18 cellular contexts compared by ENCODE assay signal in the genomic region with DNA sequence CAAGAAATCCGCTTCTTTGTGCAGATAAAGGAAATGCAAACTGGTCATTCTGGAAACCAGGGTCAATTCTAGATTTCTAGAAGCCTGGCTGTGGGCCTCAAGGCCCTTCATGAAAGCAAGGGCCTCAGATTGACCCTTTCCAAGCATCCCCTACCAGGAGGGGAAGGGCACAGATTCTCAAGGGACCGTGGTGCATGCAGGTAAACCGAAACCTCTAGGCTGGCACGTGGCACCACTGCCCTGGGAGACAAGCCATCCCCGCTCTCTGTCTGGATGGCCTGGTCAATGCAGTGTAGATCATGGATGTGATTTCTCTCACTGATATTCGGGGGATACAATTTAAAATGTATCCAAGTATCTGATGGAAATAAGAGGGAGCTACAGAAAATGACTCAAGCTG.
A peak's percentile ranks its signal among the peaks of the same experiment; 100 is the strongest.
DNase-seq lines count a peak whose midpoint lies in the region; ATAC-seq and TF ChIP-seq lines count a peak whose summit lies in the region.
"Had no signal": no experiment of that assay in that cellular context is flagged by ENCODE, and none has a peak within 500 bp of the region (broad histone marks: within the 10 kb centered on the region; RNA-seq: fewer than 3 reads in every experiment).

No MANE protein-coding gene starts in this region.

- H3K79me1 ChIP-seq in trophoblast cell (ENCODE audit: low read length), result peaks cover 7% of the 10 kb centered on the region

- no peak overlapping the region for H4K12ac ChIP-seq in trophoblast cell (ENCODE audit: low read depth, low read length)

- H2BK12ac ChIP-seq in trophoblast cell (ENCODE audit: low read length), result no peak overlapping the region

- H4K8ac ChIP-seq in trophoblast cell (ENCODE audit: low read depth, low read length), result no peak overlapping the region

- H3K9me3 ChIP-seq in BLaER1 treated with 17β-estradiol and CSF1 and Interleukin-3, amounts not matched to agents 10 nM and 100 nM (replicated peaks in 1 of 11), result no peaks in the 10 kb centered on the region
- H3K9me3 ChIP-seq in SK-N-MC (ENCODE audit: low read depth, low read length), result no peaks in the 10 kb centered on the region
- no peaks in the 10 kb centered on the region for H3K9me3 ChIP-seq in liver (ENCODE audit: control insufficient read depth in 4 of 4, low read length in 3 of 4)
- peaks cover 2% of the 10 kb centered on the region for H3K9me3 ChIP-seq in trophoblast cell (ENCODE audit: insufficient read depth, low read depth, low read length)
- H3K9me3 ChIP-seq: SJCRH30 had no signal

- H3K4me3 ChIP-seq in BLaER1 treated with 17β-estradiol and CSF1 and Interleukin-3, amounts not matched to agents 10 nM and 100 nM, result no peak overlapping the region
- no peak overlapping the region for H3K4me3 ChIP-seq in SK-N-MC
- no peak overlapping the region for H3K4me3 ChIP-seq in liver (ENCODE audit: low read depth in 1 of 3, low read length in 3 of 3)
- H3K4me3 ChIP-seq in trophoblast cell (ENCODE audit: low read depth, low read length), result no peak overlapping the region
- H3K4me3 ChIP-seq: GM12878, GM23338, SJCRH30 had no signal

- no peak for ATAC-seq in left ventricle myocardium superior
- ATAC-seq in GM21529 (IDR thresholded peaks at IDR 0.05; ENCODE audit: unreplicated experiment), result no peak
- ATAC-seq: GM12878, GM23338 had no signal

- H4K20me1 ChIP-seq in BLaER1 treated with 17β-estradiol and CSF1 and Interleukin-3, amounts not matched to agents 10 nM and 100 nM, result no peaks in the 10 kb centered on the region

- no peaks in the 10 kb centered on the region for H3K36me3 ChIP-seq in BLaER1 treated with 17β-estradiol and CSF1 and Interleukin-3, amounts not matched to agents 10 nM and 100 nM
- no peaks in the 10 kb centered on the region for H3K36me3 ChIP-seq in SK-N-MC (ENCODE audit: insufficient read depth, low read length)
- no peaks in the 10 kb centered on the region for H3K36me3 ChIP-seq in liver (ENCODE audit: control insufficient read depth in 4 of 4, insufficient read depth in 3 of 4, low read depth in 1 of 4, low read length in 3 of 4)
- H3K36me3 ChIP-seq in trophoblast cell (ENCODE audit: control insufficient read depth in 1 of 2, insufficient read depth in 2 of 2, low read length in 2 of 2), result no peaks in the 10 kb centered on the region
- H3K36me3 ChIP-seq: SJCRH30 had no signal

- H3K27ac ChIP-seq in BLaER1 treated with 17β-estradiol and CSF1 and Interleukin-3, amounts not matched to agents 10 nM and 100 nM, result peak overlapping the region in 3 of 11 experiments; percentile 29 to 53 (median 32); a peak in 6 of 22 replicates
- peak overlapping the region; percentile 83 for H3K27ac ChIP-seq in SK-N-MC
- H3K27ac ChIP-seq in liver (ENCODE audit: low read depth in 1 of 2, low read length in 2 of 2), result peak overlapping the region; percentile 68 to 95
- no peak overlapping the region for H3K27ac ChIP-seq in trophoblast cell (ENCODE audit: low read depth, low read length)
- H3K27ac ChIP-seq: SJCRH30 had no signal

- TF ChIP-seq CTCF in liver (IDR thresholded peaks at IDR 0.05; ENCODE audit: low read depth, low read length, missing input control), result no peak

- H2AK5ac ChIP-seq in trophoblast cell (ENCODE audit: low read length), result peak overlapping the region; percentile 44

- H2AFZ ChIP-seq in trophoblast cell (ENCODE audit: insufficient read depth, low read length, poor library complexity), result no peak overlapping the region
- H2AFZ ChIP-seq: GM23338 had no signal

- H3K9ac ChIP-seq in BLaER1 treated with 17β-estradiol and CSF1 and Interleukin-3, amounts not matched to agents 10 nM and 100 nM, result no peak overlapping the region
- H3K9ac ChIP-seq in SK-N-MC (ENCODE audit: insufficient read length) (no peak overlapping the region), liver (ENCODE audit: low read depth in 1 of 2, low read length in 2 of 2) (no peak overlapping the region), trophoblast cell (ENCODE audit: low read length) (no peak overlapping the region)

- no peak for TF ChIP-seq RAD21 in liver (IDR thresholded peaks at IDR 0.05)

- H4K91ac ChIP-seq in trophoblast cell (ENCODE audit: low read depth, low read length), result no peak overlapping the region

- H3K4me2 ChIP-seq in BLaER1 treated with 17β-estradiol and CSF1 and Interleukin-3, amounts not matched to agents 10 nM and 100 nM, result peak overlapping the region in 10 of 11 experiments; percentile 20 to 64 (median 44); a peak in 16 of 22 replicates
- no peak overlapping the region for H3K4me2 ChIP-seq in trophoblast cell (ENCODE audit: low read length)
- H3K4me2 ChIP-seq: GM23338 had no signal

- no peaks in the 10 kb centered on the region for H3K79me2 ChIP-seq in trophoblast cell (ENCODE audit: control insufficient read depth, insufficient read depth, low read length, poor library complexity)

- no peak overlapping the region for H3K18ac ChIP-seq in trophoblast cell (ENCODE audit: low read length)

- H3K4ac ChIP-seq in trophoblast cell (ENCODE audit: low read depth, low read length), result no peak overlapping the region

- DNase-seq in SK-N-MC (ENCODE audit: low read depth, low spot score) (no peak), trophoblast cell (no peak), left ventricle myocardium superior (no peak), GM03348 (ENCODE audit: low spot score) (no peak), NCI-H2029 (lab: John Stamatoyannopoulos, UW) (no peak)
- DNase-seq: GDM1, KBM-7, MV-4-11, NCI-H1417, NCI-H187, NCI-H226, NCI-H524 treated with DMSO at 0.1 percent for 48 hours had no signal

- H2BK5ac ChIP-seq in trophoblast cell (ENCODE audit: low read depth, low read length, poor library complexity), result no peak overlapping the region

- intact Hi-C loops in left ventricle myocardium superior (cut with micrococcal nuclease), result no loop called here

- 54% methylated on average over 6 of the region's 6 CpGs for WGBS in liver
- no CpG with 5 or more reads among the region's 6 CpGs for WGBS in trophoblast cell (ENCODE audit: extremely low coverage, insufficient coverage, insufficient read length)

- H3K23ac ChIP-seq in trophoblast cell (ENCODE audit: low read length), result no peak overlapping the region

- peaks cover 43 to 62% (median 54%) of the 10 kb centered on the region in 10 experiments for H3K4me1 ChIP-seq in BLaER1 treated with 17β-estradiol and CSF1 and Interleukin-3, amounts not matched to agents 10 nM and 100 nM
- peaks cover 2 to 22% (median 11%) of the 10 kb centered on the region in 4 donors for H3K4me1 ChIP-seq in liver (ENCODE audit: control insufficient read depth in 4 of 4, insufficient read depth in 4 of 4, low read length in 3 of 4)
- H3K4me1 ChIP-seq in trophoblast cell (ENCODE audit: control insufficient read depth in 1 of 2, insufficient read depth in 2 of 2, low read length in 2 of 2), result peaks cover 15 to 28% of the 10 kb centered on the region in 2 experiments

- H2BK120ac ChIP-seq in trophoblast cell (ENCODE audit: insufficient read depth, low read length, poor library complexity), result no peak overlapping the region

- H3K27me3 ChIP-seq in BLaER1 treated with 17β-estradiol and CSF1 and Interleukin-3, amounts not matched to agents 10 nM and 100 nM, result no peaks in the 10 kb centered on the region
- H3K27me3 ChIP-seq in liver (ENCODE audit: control insufficient read depth in 4 of 4, insufficient read depth in 4 of 4, low read length in 3 of 4) (no peaks in the 10 kb centered on the region), trophoblast cell (ENCODE audit: insufficient read depth, low read length) (no peaks in the 10 kb centered on the region)
- H3K27me3 ChIP-seq: SJCRH30 had no signal

- H3K14ac ChIP-seq in trophoblast cell (ENCODE audit: low read length), result no peak overlapping the region

TF ChIP-seq in liver, 16 proteins besides CTCF, POLR2A, EP300 and RAD21 (continues in another document):
- TF ChIP-seq, protein P1, sequence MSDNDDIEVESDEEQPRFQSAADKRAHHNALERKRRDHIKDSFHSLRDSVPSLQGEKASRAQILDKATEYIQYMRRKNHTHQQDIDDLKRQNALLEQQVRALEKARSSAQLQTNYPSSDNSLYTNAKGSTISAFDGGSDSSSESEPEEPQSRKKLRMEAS (IDR thresholded peaks at IDR 0.05), result no peak
- TF ChIP-seq JUND (IDR thresholded peaks at IDR 0.05), result no peak
- TF ChIP-seq, protein P2, sequence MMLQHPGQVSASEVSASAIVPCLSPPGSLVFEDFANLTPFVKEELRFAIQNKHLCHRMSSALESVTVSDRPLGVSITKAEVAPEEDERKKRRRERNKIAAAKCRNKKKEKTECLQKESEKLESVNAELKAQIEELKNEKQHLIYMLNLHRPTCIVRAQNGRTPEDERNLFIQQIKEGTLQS (IDR thresholded peaks at IDR 0.05), result no peak
- peak in 1 of 2 donors; percentile 11 for TF ChIP-seq HNF4A (conservative IDR thresholded peaks at IDR 0.05)
- TF ChIP-seq EGR1 (IDR thresholded peaks at IDR 0.05; ENCODE audit: low read depth in 2 of 2), result no peak
- TF ChIP-seq, protein P3, sequence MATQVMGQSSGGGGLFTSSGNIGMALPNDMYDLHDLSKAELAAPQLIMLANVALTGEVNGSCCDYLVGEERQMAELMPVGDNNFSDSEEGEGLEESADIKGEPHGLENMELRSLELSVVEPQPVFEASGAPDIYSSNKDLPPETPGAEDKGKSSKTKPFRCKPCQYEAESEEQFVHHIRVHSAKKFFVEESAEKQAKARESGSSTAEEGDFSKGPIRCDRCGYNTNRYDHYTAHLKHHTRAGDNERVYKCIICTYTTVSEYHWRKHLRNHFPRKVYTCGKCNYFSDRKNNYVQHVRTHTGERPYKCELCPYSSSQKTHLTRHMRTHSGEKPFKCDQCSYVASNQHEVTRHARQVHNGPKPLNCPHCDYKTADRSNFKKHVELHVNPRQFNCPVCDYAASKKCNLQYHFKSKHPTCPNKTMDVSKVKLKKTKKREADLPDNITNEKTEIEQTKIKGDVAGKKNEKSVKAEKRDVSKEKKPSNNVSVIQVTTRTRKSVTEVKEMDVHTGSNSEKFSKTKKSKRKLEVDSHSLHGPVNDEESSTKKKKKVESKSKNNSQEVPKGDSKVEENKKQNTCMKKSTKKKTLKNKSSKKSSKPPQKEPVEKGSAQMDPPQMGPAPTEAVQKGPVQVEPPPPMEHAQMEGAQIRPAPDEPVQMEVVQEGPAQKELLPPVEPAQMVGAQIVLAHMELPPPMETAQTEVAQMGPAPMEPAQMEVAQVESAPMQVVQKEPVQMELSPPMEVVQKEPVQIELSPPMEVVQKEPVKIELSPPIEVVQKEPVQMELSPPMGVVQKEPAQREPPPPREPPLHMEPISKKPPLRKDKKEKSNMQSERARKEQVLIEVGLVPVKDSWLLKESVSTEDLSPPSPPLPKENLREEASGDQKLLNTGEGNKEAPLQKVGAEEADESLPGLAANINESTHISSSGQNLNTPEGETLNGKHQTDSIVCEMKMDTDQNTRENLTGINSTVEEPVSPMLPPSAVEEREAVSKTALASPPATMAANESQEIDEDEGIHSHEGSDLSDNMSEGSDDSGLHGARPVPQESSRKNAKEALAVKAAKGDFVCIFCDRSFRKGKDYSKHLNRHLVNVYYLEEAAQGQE (IDR thresholded peaks at IDR 0.05), result no peak
